Comparison of ENCODE assay signal across 19 cellular contexts in the genomic region with DNA sequence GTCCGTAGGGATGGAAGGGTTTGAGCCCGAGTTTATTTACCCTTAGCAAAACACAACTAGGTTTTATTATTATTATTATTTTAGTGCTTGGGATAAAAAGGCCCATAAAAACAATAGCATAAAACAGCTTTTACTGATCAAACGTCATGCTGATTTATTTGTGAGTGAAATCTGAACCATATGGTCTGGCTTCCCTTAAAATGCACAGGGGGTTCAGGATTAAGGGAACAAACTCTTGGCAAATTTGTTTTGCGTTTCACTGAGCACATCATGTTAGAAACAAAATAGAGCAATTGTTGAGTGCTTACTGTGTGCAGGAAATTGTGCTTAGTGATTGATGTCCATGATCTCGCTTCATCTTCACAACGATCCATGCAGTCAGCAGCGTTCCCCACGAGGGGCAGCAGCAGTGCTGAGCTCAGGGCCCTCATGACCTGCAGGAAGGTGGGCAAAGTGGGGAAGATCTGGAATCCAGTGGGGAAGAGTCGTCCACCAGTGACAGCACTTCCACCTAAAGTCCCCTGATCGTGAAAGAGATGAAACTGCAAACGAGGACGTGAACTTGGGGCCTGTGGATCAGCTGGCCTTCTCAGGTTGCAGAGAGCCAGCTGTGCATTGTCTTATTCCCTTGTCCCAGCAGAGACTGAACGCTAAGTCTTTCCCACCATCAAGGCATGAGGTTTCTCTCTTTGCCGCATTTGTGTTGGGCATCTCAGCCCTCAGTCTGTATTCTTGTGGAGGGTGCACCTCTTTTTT.
DNase-seq lines count a peak whose midpoint lies in the region; ATAC-seq and TF ChIP-seq lines count a peak whose summit lies in the region.
"Had no signal": no experiment of that assay in that cellular context is flagged by ENCODE, and none has a peak within 500 bp of the region (broad histone marks: within the 10 kb centered on the region; RNA-seq: fewer than 3 reads in every experiment).

No MANE protein-coding gene starts in this region.

- no peak overlapping the region for H4K91ac ChIP-seq in neuronal stem cell (ENCODE audit: low read depth, low read length, poor library complexity)

- H3K4me3 Mint-ChIP-seq in chondrocyte (ENCODE audit: unreplicated experiment) (no peak overlapping the region), MCF 10A (ENCODE audit: unreplicated experiment) (no peak overlapping the region)
- H3K4me3 Mint-ChIP-seq: CD4-positive, alpha-beta memory T cell; H9 had no signal

- TF ChIP-seq CTCF in chondrocyte (IDR thresholded peaks at IDR 0.05) (peak; percentile 7), osteoblast (IDR thresholded peaks at IDR 0.05; ENCODE audit: extremely low read depth, low read depth, low read length) (no peak), MCF 10A (IDR thresholded peaks at IDR 0.05; ENCODE audit: unreplicated experiment) (no peak)

- H3F3A ChIP-seq in GM23248 (ENCODE audit: insufficient read depth), result no peaks in the 10 kb centered on the region

- H3K27ac ChIP-seq in GM23248 (no peak overlapping the region), osteoblast (ENCODE audit: low read depth, low read length) (no peak overlapping the region), neuronal stem cell (replicated peaks; ENCODE audit: low read length) (no peak overlapping the region)
- H3K27ac ChIP-seq: SK-N-MC had no signal

- ATAC-seq in GM21576 (IDR thresholded peaks at IDR 0.05; ENCODE audit: unreplicated experiment), result no peak
- ATAC-seq: GM12878 had no signal

- H3K36me3 Mint-ChIP-seq in chondrocyte (ENCODE audit: low read depth), result peaks cover 8% of the 10 kb centered on the region
- no peaks in the 10 kb centered on the region for H3K36me3 Mint-ChIP-seq in MCF 10A (ENCODE audit: insufficient read depth, unreplicated experiment)
- H3K36me3 Mint-ChIP-seq: CD4-positive, alpha-beta memory T cell had no signal

- no TSS peak for BruUV-seq in MCF 10A (replicated peaks; lab: Mats Ljungman, UMichigan)

- no peaks in the 10 kb centered on the region for H3K9me3 ChIP-seq in GM23248 (ENCODE audit: low read depth)
- no peaks in the 10 kb centered on the region for H3K9me3 ChIP-seq in osteoblast (ENCODE audit: low read depth, low read length)
- peaks cover 1 to 7% of the 10 kb centered on the region in 2 donors for H3K9me3 ChIP-seq in neuronal stem cell (replicated peaks in 1 of 2; ENCODE audit: control insufficient read depth in 2 of 2, insufficient read depth in 1 of 2, low read depth in 1 of 2, low read length in 2 of 2)
- H3K9me3 ChIP-seq: BE2C had no signal

- H3K36me3 ChIP-seq in GM23248 (ENCODE audit: low read depth) (no peaks in the 10 kb centered on the region), osteoblast (ENCODE audit: insufficient read depth, low read length) (no peaks in the 10 kb centered on the region), neuronal stem cell (replicated peaks in 1 of 2; ENCODE audit: control insufficient read depth in 2 of 2, insufficient read depth in 2 of 2, low read length in 2 of 2) (no peaks in the 10 kb centered on the region)

- in situ Hi-C loops in GM23248 (cut with MboI), result no loop called here

- H3K27ac Mint-ChIP-seq in chondrocyte (ENCODE audit: unreplicated experiment), result no peak overlapping the region
- no peak overlapping the region for H3K27ac Mint-ChIP-seq in MCF 10A (ENCODE audit: low read depth, unreplicated experiment)
- H3K27ac Mint-ChIP-seq: CD4-positive, alpha-beta memory T cell had no signal

- H2AK5ac ChIP-seq in neuronal stem cell (ENCODE audit: low read depth, low read length), result no peak overlapping the region

- H3K27me3 ChIP-seq in GM23248 (replicated peaks; ENCODE audit: insufficient read depth) (no peaks in the 10 kb centered on the region), osteoblast (ENCODE audit: insufficient read depth, low read length) (no peaks in the 10 kb centered on the region), neuronal stem cell (ENCODE audit: control insufficient read depth in 3 of 3, insufficient read depth in 3 of 3, low read depth in 1 of 3, low read length in 3 of 3) (no peaks in the 10 kb centered on the region)
- H3K27me3 ChIP-seq: BE2C had no signal

- no peak overlapping the region for H4K8ac ChIP-seq in neuronal stem cell (ENCODE audit: low read depth, low read length)

- no peak overlapping the region for H2BK12ac ChIP-seq in neuronal stem cell (ENCODE audit: low read length)

- POLR2A ChIA-PET in MCF 10A (lab: Yijun Ruan, JAX), result no interaction called here

- no peak overlapping the region for H3K4me3 ChIP-seq in GM23248
- H3K4me3 ChIP-seq in osteoblast (ENCODE audit: insufficient read depth, low read length), result no peak overlapping the region
- no peak overlapping the region for H3K4me3 ChIP-seq in neuronal stem cell (ENCODE audit: low read length in 2 of 2)
- H3K4me3 ChIP-seq: GM12878, SK-N-MC had no signal

- H2BK120ac ChIP-seq in neuronal stem cell (ENCODE audit: low read depth, low read length), result no peak overlapping the region

- H3K4me1 Mint-ChIP-seq in chondrocyte (ENCODE audit: low read depth) (no peaks in the 10 kb centered on the region), MCF 10A (ENCODE audit: insufficient read depth, unreplicated experiment) (no peaks in the 10 kb centered on the region)

- H3K79me1 ChIP-seq in neuronal stem cell (ENCODE audit: low read depth, low read length), result peaks cover 5% of the 10 kb centered on the region

- no peak overlapping the region for H3K4ac ChIP-seq in neuronal stem cell (ENCODE audit: low read length)

- H3K27me3 Mint-ChIP-seq in chondrocyte (ENCODE audit: low read depth), result no peaks in the 10 kb centered on the region
- H3K27me3 Mint-ChIP-seq in MCF 10A (ENCODE audit: insufficient read depth, unreplicated experiment), result peaks cover 6% of the 10 kb centered on the region
- H3K27me3 Mint-ChIP-seq: CD4-positive, alpha-beta memory T cell had no signal

- H3K4me2 ChIP-seq in GM23248 (ENCODE audit: unreplicated experiment) (no peak overlapping the region), osteoblast (ENCODE audit: insufficient read depth, low read length) (no peak overlapping the region), neuronal stem cell (ENCODE audit: insufficient read depth, low read length, poor library complexity, severe bottlenecking) (no peak overlapping the region)

- H2AFZ ChIP-seq in GM23248 (0 out of 2 replicates have a peak overlapping the region, but pooled peaks have one; percentile 18), osteoblast (ENCODE audit: low read length) (no peak overlapping the region), neuronal stem cell (ENCODE audit: low read length) (no peak overlapping the region)

- CTCF ChIA-PET in MCF 10A (lab: Yijun Ruan, JAX), result interaction anchor here (0.7 kb wide), 1 partner anchor 1142 kb away, joined by 3 read pairs; no protein-coding TSS in a partner anchor

- H3K79me2 ChIP-seq in GM23248 (ENCODE audit: insufficient read depth) (no peaks in the 10 kb centered on the region), osteoblast (ENCODE audit: insufficient read depth, low read length) (no peaks in the 10 kb centered on the region)

- no peak overlapping the region for H2BK5ac ChIP-seq in neuronal stem cell (ENCODE audit: low read length)

- H3K9ac ChIP-seq in GM23248, result no peak overlapping the region
- no peak overlapping the region for H3K9ac ChIP-seq in neuronal stem cell (ENCODE audit: low read depth, low read length, poor library complexity)

- WGBS in GM23248 (ENCODE audit: low coverage in 1 of 2, low lambda C conversion rate in 2 of 2, missing lambda C conversion rate in 2 of 2), 2 experiments, result 50% methylated on average over 14 of the region's 14 CpGs
- no CpG with 5 or more reads among the region's 14 CpGs for WGBS in neuronal stem cell (ENCODE audit: extremely low coverage in 2 of 2, insufficient read length in 2 of 2, insufficient replicate concordance in 1 of 2), 2 donors

- no peaks in the 10 kb centered on the region for H3K4me1 ChIP-seq in GM23248 (ENCODE audit: insufficient read depth)
- no peaks in the 10 kb centered on the region for H3K4me1 ChIP-seq in osteoblast (ENCODE audit: insufficient read depth, low read length)
- peaks cover 5 to 9% of the 10 kb centered on the region in 2 donors for H3K4me1 ChIP-seq in neuronal stem cell (ENCODE audit: control insufficient read depth in 2 of 2, insufficient read depth in 1 of 2, low read depth in 1 of 2, low read length in 2 of 2)
- H3K4me1 ChIP-seq: BE2C had no signal

- H4K20me1 ChIP-seq in GM23248 (ENCODE audit: insufficient read depth) (no peaks in the 10 kb centered on the region), osteoblast (ENCODE audit: insufficient read depth, low read length) (peaks cover 3% of the 10 kb centered on the region)

- DNase-seq in GM23248, result no peak
- DNase-seq in NCI-H2171 (lab: John Stamatoyannopoulos, UW), result peak; percentile 19
- DNase-seq in chondrocyte (ENCODE audit: low spot score), result no peak
- DNase-seq in osteoblast (ENCODE audit: insufficient read length, low spot score, missing footprints), result peak; percentile 25
- no peak for DNase-seq in MCF 10A (ENCODE audit: unreplicated experiment)
- no peak for DNase-seq in neuronal stem cell (ENCODE audit: low spot score)
- DNase-seq: BE2C; Calu3; CD4-positive, alpha-beta memory T cell; DMS79; Kasumi-1; NCI-H1105 treated with DMSO at 0.1 percent for 48 hours; NCI-H1694 treated with DMSO at 0.1 percent for 48 hours; NCI-H510A; Right ventricle myocardium superior had no signal

- H2BK15ac ChIP-seq in neuronal stem cell (ENCODE audit: low read length), result no peak overlapping the region

- no peaks in the 10 kb centered on the region for H3K9me2 ChIP-seq in GM23248 (ENCODE audit: insufficient read depth)

- H3K9me3 Mint-ChIP-seq in chondrocyte (ENCODE audit: low read depth) (no peaks in the 10 kb centered on the region), MCF 10A (ENCODE audit: unreplicated experiment) (no peaks in the 10 kb centered on the region)
- H3K9me3 Mint-ChIP-seq: CD4-positive, alpha-beta memory T cell; H9 had no signal

- no peak overlapping the region for H3K23ac ChIP-seq in neuronal stem cell (ENCODE audit: low read depth, low read length, poor library complexity)

- no peak overlapping the region for H3K14ac ChIP-seq in neuronal stem cell (ENCODE audit: low read length)

- intact Hi-C loops in MCF 10A (cut with micrococcal nuclease), result no loop called here

- no peak overlapping the region for H3K18ac ChIP-seq in neuronal stem cell (ENCODE audit: low read length)

Comparison
In these comparisons a context has a peak if more than half of its experiments do, and no peak if none do; other contexts are left out.
1. DNase-seq: peak in NCI-H2171 (single experiment) and osteoblast (single experiment); none in GM23248 (single experiment), chondrocyte (single experiment), MCF 10A (single experiment) and neuronal stem cell (single experiment).